Comparison of ENCODE assay signal across 1 cellular context in the genomic region with DNA sequence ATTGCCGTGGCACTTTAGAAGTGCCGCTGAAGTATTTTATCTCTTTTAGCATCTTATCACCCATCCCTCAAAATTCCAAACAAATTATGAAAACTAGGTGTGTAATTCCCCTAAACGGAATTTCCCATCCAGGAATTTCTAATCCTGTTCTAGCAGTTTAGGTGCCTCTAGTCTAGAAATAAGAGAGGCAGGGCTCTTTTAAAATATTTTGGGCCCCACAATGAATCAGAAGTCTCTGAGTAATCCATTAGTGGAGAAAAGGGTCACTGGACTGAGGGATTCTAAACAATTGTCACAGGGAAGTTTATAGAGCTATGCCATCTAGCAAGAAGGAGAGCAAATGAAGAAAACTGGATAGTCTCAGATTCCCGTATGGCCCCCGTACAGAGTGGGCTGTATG.
TF ChIP-seq lines count a peak whose summit lies in the region.

No MANE protein-coding gene starts in this region.

TF ChIP-seq in GM23338, 12 proteins besides CTCF, POLR2A, EP300 and RAD21:
- TF ChIP-seq, protein P1, sequence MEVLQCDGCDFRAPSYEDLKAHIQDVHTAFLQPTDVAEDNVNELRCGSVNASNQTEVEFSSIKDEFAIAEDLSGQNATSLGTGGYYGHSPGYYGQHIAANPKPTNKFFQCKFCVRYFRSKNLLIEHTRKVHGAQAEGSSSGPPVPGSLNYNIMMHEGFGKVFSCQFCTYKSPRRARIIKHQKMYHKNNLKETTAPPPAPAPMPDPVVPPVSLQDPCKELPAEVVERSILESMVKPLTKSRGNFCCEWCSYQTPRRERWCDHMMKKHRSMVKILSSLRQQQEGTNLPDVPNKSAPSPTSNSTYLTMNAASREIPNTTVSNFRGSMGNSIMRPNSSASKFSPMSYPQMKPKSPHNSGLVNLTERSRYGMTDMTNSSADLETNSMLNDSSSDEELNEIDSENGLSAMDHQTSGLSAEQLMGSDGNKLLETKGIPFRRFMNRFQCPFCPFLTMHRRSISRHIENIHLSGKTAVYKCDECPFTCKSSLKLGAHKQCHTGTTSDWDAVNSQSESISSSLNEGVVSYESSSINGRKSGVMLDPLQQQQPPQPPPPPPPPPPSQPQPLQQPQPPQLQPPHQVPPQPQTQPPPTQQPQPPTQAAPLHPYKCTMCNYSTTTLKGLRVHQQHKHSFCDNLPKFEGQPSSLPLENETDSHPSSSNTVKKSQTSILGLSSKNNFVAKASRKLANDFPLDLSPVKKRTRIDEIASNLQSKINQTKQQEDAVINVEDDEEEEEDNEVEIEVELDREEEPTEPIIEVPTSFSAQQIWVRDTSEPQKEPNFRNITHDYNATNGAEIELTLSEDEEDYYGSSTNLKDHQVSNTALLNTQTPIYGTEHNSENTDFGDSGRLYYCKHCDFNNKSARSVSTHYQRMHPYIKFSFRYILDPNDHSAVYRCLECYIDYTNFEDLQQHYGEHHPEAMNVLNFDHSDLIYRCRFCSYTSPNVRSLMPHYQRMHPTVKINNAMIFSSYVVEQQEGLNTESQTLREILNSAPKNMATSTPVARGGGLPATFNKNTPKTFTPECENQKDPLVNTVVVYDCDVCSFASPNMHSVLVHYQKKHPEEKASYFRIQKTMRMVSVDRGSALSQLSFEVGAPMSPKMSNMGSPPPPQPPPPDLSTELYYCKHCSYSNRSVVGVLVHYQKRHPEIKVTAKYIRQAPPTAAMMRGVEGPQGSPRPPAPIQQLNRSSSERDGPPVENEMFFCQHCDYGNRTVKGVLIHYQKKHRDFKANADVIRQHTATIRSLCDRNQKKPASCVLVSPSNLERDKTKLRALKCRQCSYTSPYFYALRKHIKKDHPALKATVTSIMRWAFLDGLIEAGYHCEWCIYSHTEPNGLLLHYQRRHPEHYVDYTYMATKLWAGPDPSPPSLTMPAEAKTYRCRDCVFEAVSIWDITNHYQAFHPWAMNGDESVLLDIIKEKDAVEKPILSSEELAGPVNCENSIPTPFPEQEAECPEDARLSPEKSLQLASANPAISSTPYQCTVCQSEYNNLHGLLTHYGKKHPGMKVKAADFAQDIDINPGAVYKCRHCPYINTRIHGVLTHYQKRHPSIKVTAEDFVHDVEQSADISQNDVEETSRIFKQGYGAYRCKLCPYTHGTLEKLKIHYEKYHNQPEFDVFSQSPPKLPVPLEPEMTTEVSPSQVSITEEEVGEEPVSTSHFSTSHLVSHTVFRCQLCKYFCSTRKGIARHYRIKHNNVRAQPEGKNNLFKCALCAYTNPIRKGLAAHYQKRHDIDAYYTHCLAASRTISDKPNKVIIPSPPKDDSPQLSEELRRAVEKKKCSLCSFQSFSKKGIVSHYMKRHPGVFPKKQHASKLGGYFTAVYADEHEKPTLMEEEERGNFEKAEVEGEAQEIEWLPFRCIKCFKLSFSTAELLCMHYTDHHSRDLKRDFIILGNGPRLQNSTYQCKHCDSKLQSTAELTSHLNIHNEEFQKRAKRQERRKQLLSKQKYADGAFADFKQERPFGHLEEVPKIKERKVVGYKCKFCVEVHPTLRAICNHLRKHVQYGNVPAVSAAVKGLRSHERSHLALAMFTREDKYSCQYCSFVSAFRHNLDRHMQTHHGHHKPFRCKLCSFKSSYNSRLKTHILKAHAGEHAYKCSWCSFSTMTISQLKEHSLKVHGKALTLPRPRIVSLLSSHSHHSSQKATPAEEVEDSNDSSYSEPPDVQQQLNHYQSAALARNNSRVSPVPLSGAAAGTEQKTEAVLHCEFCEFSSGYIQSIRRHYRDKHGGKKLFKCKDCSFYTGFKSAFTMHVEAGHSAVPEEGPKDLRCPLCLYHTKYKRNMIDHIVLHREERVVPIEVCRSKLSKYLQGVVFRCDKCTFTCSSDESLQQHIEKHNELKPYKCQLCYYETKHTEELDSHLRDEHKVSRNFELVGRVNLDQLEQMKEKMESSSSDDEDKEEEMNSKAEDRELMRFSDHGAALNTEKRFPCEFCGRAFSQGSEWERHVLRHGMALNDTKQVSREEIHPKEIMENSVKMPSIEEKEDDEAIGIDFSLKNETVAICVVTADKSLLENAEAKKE (CRISPR knock-in tag; IDR thresholded peaks at IDR 0.05) = no peak
- TF ChIP-seq EZH2phosphoT487 (IDR thresholded peaks at IDR 0.05; ENCODE audit: unreplicated experiment) = no peak
- TF ChIP-seq ZNF114 (CRISPR knock-in tag; IDR thresholded peaks at IDR 0.05) = no peak
- no peak for TF ChIP-seq CREB1 (CRISPR knock-in tag; IDR thresholded peaks at IDR 0.05; ENCODE audit: low read depth)
- no peak for TF ChIP-seq POLR2AphosphoS5 (IDR thresholded peaks at IDR 0.05; ENCODE audit: low read depth)
- no peak for TF ChIP-seq REST (IDR thresholded peaks at IDR 0.05; ENCODE audit: unreplicated experiment)
- TF ChIP-seq JUNB (IDR thresholded peaks at IDR 0.05; ENCODE audit: unreplicated experiment) = no peak
- TF ChIP-seq NANOG (IDR thresholded peaks at IDR 0.05; ENCODE audit: borderline replicate concordance) = no peak
- no peak for TF ChIP-seq EZH2 (IDR thresholded peaks at IDR 0.05; ENCODE audit: low read depth, unreplicated experiment)
- TF ChIP-seq, protein P2, sequence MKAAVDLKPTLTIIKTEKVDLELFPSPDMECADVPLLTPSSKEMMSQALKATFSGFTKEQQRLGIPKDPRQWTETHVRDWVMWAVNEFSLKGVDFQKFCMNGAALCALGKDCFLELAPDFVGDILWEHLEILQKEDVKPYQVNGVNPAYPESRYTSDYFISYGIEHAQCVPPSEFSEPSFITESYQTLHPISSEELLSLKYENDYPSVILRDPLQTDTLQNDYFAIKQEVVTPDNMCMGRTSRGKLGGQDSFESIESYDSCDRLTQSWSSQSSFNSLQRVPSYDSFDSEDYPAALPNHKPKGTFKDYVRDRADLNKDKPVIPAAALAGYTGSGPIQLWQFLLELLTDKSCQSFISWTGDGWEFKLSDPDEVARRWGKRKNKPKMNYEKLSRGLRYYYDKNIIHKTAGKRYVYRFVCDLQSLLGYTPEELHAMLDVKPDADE (IDR thresholded peaks at IDR 0.05) = no peak
- TF ChIP-seq STAT1 (IDR thresholded peaks at IDR 0.05; ENCODE audit: unreplicated experiment) = no peak
TF ChIP-seq in GM23338: peak in this region for 0.
